1 cellular context compared by ENCODE assay signal in the genomic region with DNA sequence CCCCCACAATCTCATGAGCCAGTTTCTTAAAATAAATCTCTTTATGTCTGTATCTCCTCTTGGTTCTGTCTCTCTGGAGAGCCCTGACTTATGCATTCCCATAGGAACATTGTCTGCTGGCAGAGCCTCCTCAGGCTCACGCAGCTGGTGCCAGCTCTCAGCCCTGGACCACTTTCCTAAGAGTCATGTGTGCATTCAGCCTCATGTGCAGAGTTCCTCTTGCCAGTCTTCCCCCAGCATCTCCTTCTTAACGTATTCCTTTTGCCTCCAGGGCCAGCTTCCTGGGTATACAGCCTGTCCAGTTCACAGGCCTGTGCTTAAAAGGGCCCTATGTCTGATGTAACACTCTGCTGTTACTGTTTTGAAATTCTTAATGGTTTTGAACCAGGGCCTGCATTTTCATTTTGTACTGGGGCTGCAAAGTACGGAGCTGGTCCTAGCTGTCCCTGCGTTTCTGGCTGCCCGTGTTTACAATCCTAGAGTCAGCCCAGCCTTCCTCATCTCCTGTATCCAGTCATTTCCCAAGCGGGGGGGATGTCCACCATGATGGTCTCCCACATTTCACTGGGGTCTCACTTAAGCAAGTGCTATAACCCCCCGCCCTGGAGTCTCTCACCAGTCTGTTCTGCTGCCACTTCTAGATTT.
TF ChIP-seq lines count a peak whose summit lies in the region.

No MANE protein-coding gene starts in this region.

TF ChIP-seq in GM12878, 131 proteins besides CTCF, POLR2A, EP300 and RAD21 (continued from another document):
- no peak for TF ChIP-seq CBFB (IDR thresholded peaks at IDR 0.05; ENCODE audit: low read depth)
- TF ChIP-seq ASH2L (IDR thresholded peaks at IDR 0.05; ENCODE audit: borderline replicate concordance, low read depth): no peak
- no peak for TF ChIP-seq SMARCA5 (IDR thresholded peaks at IDR 0.05)
- TF ChIP-seq TCF12 (IDR thresholded peaks at IDR 0.05; ENCODE audit: low read depth, low read length): no peak
TF ChIP-seq in GM12878: peak in this region for 0.
